Comparison of ENCODE assay signal across 9 cellular contexts in the genomic region with DNA sequence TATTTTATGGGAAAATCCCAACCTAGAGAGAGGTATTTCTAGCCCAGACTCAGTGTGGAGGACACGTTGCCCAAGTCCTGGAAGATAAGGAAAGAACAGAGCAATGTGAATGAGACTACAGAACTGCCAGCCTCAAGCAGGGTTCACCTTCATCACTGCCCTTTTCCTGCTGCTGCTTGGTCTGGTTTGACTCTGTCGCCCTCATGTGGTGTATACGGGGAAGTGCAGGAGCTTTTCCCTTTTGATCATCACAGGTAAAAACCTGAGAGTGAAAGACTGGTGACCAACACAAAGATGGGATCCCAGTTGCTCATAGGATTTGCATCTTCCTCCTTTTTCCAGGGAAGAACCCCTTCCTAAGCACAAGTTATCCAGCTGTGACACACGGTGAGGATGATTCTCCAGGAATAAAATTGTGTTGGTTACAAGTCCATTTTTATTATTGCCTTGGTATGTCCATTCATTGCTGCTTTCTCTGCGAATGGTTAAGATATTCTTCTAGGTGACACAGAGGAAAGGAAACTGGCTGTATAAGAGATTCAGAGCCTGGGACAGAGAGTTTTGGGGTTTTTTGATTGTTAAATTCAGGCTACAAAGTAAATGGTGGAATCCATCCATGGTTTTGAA.
DNase-seq lines count a peak whose midpoint lies in the region; ATAC-seq and TF ChIP-seq lines count a peak whose summit lies in the region.
"Had no signal": no experiment of that assay in that cellular context is flagged by ENCODE, and none has a peak within 500 bp of the region (broad histone marks: within the 10 kb centered on the region; RNA-seq: fewer than 3 reads in every experiment).

No MANE protein-coding gene starts in this region.

- peaks cover 4% of the 10 kb centered on the region for H3K9me3 Mint-ChIP-seq in activated T-helper 1 cell treated with anti-CD3 and anti-CD28 coated beads, Interleukin-12 subunit alpha, Interleukin-12 subunit beta, Interleukin-2, Interleukin-4 antibody, amounts not matched to agents 30 ng/mL and 10 ng/mL and 1 ng/mL, durations not matched to agents 14 hours and 24 hours and 36 hours
- H3K9me3 Mint-ChIP-seq in stimulated activated memory B cell treated with anti-CD40 and anti-IgM and Interleukin-4, amounts not matched to agents 10 μg/mL and 1 μg/mL and 100 μg/mL, for 72 hours: no peaks in the 10 kb centered on the region

- peak; percentile 58 for ATAC-seq in foreskin keratinocyte
- ATAC-seq in omental fat pad (ENCODE audit: low FRiP score): no peak
- ATAC-seq in stimulated activated memory B cell treated with anti-CD40 and anti-IgM and Interleukin-4, amounts not matched to agents 10 μg/mL and 1 μg/mL and 100 μg/mL, for 72 hours: no peak
- ATAC-seq in GM21786 (IDR thresholded peaks at IDR 0.05; ENCODE audit: unreplicated experiment): no peak

- no peak overlapping the region for H3K9ac ChIP-seq in Karpas-422 (ENCODE audit: low read length)

- no peak overlapping the region for H3K4me3 Mint-ChIP-seq in activated T-helper 1 cell treated with anti-CD3 and anti-CD28 coated beads, Interleukin-12 subunit alpha, Interleukin-12 subunit beta, Interleukin-2, Interleukin-4 antibody, amounts not matched to agents 30 ng/mL and 10 ng/mL and 1 ng/mL, durations not matched to agents 14 hours and 24 hours and 36 hours
- H3K4me3 Mint-ChIP-seq in stimulated activated memory B cell treated with anti-CD40 and anti-IgM and Interleukin-4, amounts not matched to agents 10 μg/mL and 1 μg/mL and 100 μg/mL, for 72 hours: no peak overlapping the region
- H3K4me3 Mint-ChIP-seq: T-helper 1 cell treated with Interleukin-12 subunit alpha and Interleukin-12 subunit beta and Interleukin-4 antibody, amounts not matched to agents 30 μg/mL and 1 μg/mL, for 36 hours had no signal

- H3K27ac Mint-ChIP-seq in activated T-helper 1 cell treated with anti-CD3 and anti-CD28 coated beads, Interleukin-12 subunit alpha, Interleukin-12 subunit beta, Interleukin-2, Interleukin-4 antibody, amounts not matched to agents 30 ng/mL and 10 ng/mL and 1 ng/mL, durations not matched to agents 14 hours and 24 hours and 36 hours: no peak overlapping the region
- no peak overlapping the region for H3K27ac Mint-ChIP-seq in stimulated activated memory B cell treated with anti-CD40 and anti-IgM and Interleukin-4, amounts not matched to agents 10 μg/mL and 1 μg/mL and 100 μg/mL, for 72 hours
- H3K27ac Mint-ChIP-seq: T-helper 1 cell treated with Interleukin-12 subunit alpha and Interleukin-12 subunit beta and Interleukin-4 antibody, amounts not matched to agents 30 μg/mL and 1 μg/mL, for 36 hours had no signal

- peaks cover 45% of the 10 kb centered on the region for H3K4me1 Mint-ChIP-seq in activated T-helper 1 cell treated with anti-CD3 and anti-CD28 coated beads, Interleukin-12 subunit alpha, Interleukin-12 subunit beta, Interleukin-2, Interleukin-4 antibody, amounts not matched to agents 30 ng/mL and 10 ng/mL and 1 ng/mL, durations not matched to agents 14 hours and 24 hours and 36 hours (ENCODE audit: low read depth)
- H3K4me1 Mint-ChIP-seq in stimulated activated memory B cell treated with anti-CD40 and anti-IgM and Interleukin-4, amounts not matched to agents 10 μg/mL and 1 μg/mL and 100 μg/mL, for 72 hours: peaks cover 64% of the 10 kb centered on the region

- intact Hi-C loops in PC-9 (cut with micrococcal nuclease; ENCODE audit: unreplicated experiment): loop anchor here (1.0 to 5.0 kb wide), 9 partner anchors 17 to 731 kb away; no protein-coding TSS in a partner anchor
- intact Hi-C loops in activated T-helper 1 cell treated with anti-CD3 and anti-CD28 coated beads, Interleukin-12 subunit alpha, Interleukin-12 subunit beta, Interleukin-2, Interleukin-4 antibody, amounts not matched to agents 30 ng/mL and 10 ng/mL and 1 ng/mL, durations not matched to agents 14 hours and 24 hours and 36 hours (cut with micrococcal nuclease): loop anchor here (1.0 to 10.0 kb wide), 9 partner anchors 49 to 449 kb away; partner anchors contain the start of gene RBM15

- H3K27me3 Mint-ChIP-seq in activated T-helper 1 cell treated with anti-CD3 and anti-CD28 coated beads, Interleukin-12 subunit alpha, Interleukin-12 subunit beta, Interleukin-2, Interleukin-4 antibody, amounts not matched to agents 30 ng/mL and 10 ng/mL and 1 ng/mL, durations not matched to agents 14 hours and 24 hours and 36 hours (ENCODE audit: insufficient read depth): no peaks in the 10 kb centered on the region
- no peaks in the 10 kb centered on the region for H3K27me3 Mint-ChIP-seq in stimulated activated memory B cell treated with anti-CD40 and anti-IgM and Interleukin-4, amounts not matched to agents 10 μg/mL and 1 μg/mL and 100 μg/mL, for 72 hours

- H4K20me1 ChIP-seq in Karpas-422 (ENCODE audit: insufficient read depth, low read depth, low read length): no peaks in the 10 kb centered on the region
- no peaks in the 10 kb centered on the region for H4K20me1 ChIP-seq in PC-9 (ENCODE audit: insufficient read depth)

- TF ChIP-seq CTCF in PC-9 (conservative IDR thresholded peaks at IDR 0.05) (peak; percentile 99), foreskin keratinocyte (conservative IDR thresholded peaks at IDR 0.05) (peak; percentile 87), omental fat pad (IDR thresholded peaks at IDR 0.05) (peak in 2 of 3 donors; percentile 16 to 43)

- no peaks in the 10 kb centered on the region for H3K36me3 ChIP-seq in Karpas-422 (ENCODE audit: insufficient read depth, low read length)
- no peaks in the 10 kb centered on the region for H3K36me3 ChIP-seq in PC-9 (ENCODE audit: low read depth)

- H3F3A ChIP-seq in PC-9 (ENCODE audit: insufficient read depth, low read depth): no peaks in the 10 kb centered on the region

- DNase-seq in DMS53 (lab: John Stamatoyannopoulos, UW) (peak; percentile 83), Karpas-422 (peak; percentile 82), PC-9 (peak; percentile 38 to 57), foreskin keratinocyte (peak in 1 of 2 donors; percentile 46), omental fat pad (ENCODE audit: low spot score) (no peak)
- peak; percentile 48 for DNase-seq in activated T-helper 1 cell treated with anti-CD3 and anti-CD28 coated beads, Interleukin-12 subunit alpha, Interleukin-12 subunit beta, Interleukin-2, Interleukin-4 antibody, amounts not matched to agents 30 ng/mL and 10 ng/mL and 1 ng/mL, durations not matched to agents 14 hours and 24 hours and 36 hours (ENCODE audit: low spot score)

- H3K27me3 ChIP-seq in Karpas-422 (ENCODE audit: low read length) (no peaks in the 10 kb centered on the region), PC-9 (ENCODE audit: insufficient read depth, low read depth) (peaks cover 4% of the 10 kb centered on the region; the same call in 1 of the 2 replicates), foreskin keratinocyte (peaks cover 2% of the 10 kb centered on the region)

- no peaks in the 10 kb centered on the region for H3K36me3 Mint-ChIP-seq in activated T-helper 1 cell treated with anti-CD3 and anti-CD28 coated beads, Interleukin-12 subunit alpha, Interleukin-12 subunit beta, Interleukin-2, Interleukin-4 antibody, amounts not matched to agents 30 ng/mL and 10 ng/mL and 1 ng/mL, durations not matched to agents 14 hours and 24 hours and 36 hours (ENCODE audit: low read depth)
- no peaks in the 10 kb centered on the region for H3K36me3 Mint-ChIP-seq in stimulated activated memory B cell treated with anti-CD40 and anti-IgM and Interleukin-4, amounts not matched to agents 10 μg/mL and 1 μg/mL and 100 μg/mL, for 72 hours

- H3K4me2 ChIP-seq in Karpas-422 (ENCODE audit: low read depth, low read length, poor library complexity, severe bottlenecking): no peak overlapping the region
- H3K4me2 ChIP-seq in PC-9: no peak overlapping the region

- POLR2A ChIA-PET in PC-9 (lab: Charles Lee; ENCODE audit: unreplicated experiment): interaction anchor here (0.7 kb wide), 1 partner anchor 114 kb away, joined by 3 read pairs; no protein-coding TSS in a partner anchor

- H3K9me3 ChIP-seq in Karpas-422 (ENCODE audit: low read length): no peaks in the 10 kb centered on the region
- no peaks in the 10 kb centered on the region for H3K9me3 ChIP-seq in PC-9 (ENCODE audit: insufficient read depth, low read depth)

- H3K79me2 ChIP-seq in Karpas-422 (ENCODE audit: low read length) (no peaks in the 10 kb centered on the region), PC-9 (ENCODE audit: low read depth) (no peaks in the 10 kb centered on the region)

- H3K9me2 ChIP-seq in Karpas-422 (replicated peaks; ENCODE audit: insufficient read depth, low read length) (no peaks in the 10 kb centered on the region), PC-9 (ENCODE audit: insufficient read depth) (no peaks in the 10 kb centered on the region)

- H3K4me3 ChIP-seq in Karpas-422 (ENCODE audit: low read length): no peak overlapping the region
- no peak overlapping the region for H3K4me3 ChIP-seq in PC-9

- H2AFZ ChIP-seq in Karpas-422 (ENCODE audit: low read length) (no peak overlapping the region), PC-9 (no peak overlapping the region)

- no peak overlapping the region for H3K27ac ChIP-seq in Karpas-422 (ENCODE audit: low read length)
- H3K27ac ChIP-seq in PC-9: no peak overlapping the region
- H3K27ac ChIP-seq in foreskin keratinocyte: no peak overlapping the region

- CTCF ChIA-PET in PC-9 (lab: Charles Lee): interaction anchor here (0.6 to 2.1 kb wide), 4 partner anchors 152 to 1353 kb away, joined by 3 to 11 read pairs (median 4); no protein-coding TSS in a partner anchor

- H3K4me1 ChIP-seq in Karpas-422 (ENCODE audit: low read length): no peaks in the 10 kb centered on the region
- no peaks in the 10 kb centered on the region for H3K4me1 ChIP-seq in PC-9 (replicated peaks; ENCODE audit: insufficient read depth)
- no peaks in the 10 kb centered on the region for H3K4me1 ChIP-seq in foreskin keratinocyte

- no TSS peak for BruUV-seq in PC-9 (replicated peaks; lab: Mats Ljungman, UMichigan)

Comparison
In these comparisons a context has a peak if more than half of its experiments do, and no peak if none do; other contexts are left out.
1. CTCF ChIP-seq: peak in every context shown above with its lines; median percentile 99 in PC-9; 87 in foreskin keratinocyte; 30 in omental fat pad.